Comparison of ENCODE assay signal across 14 cellular contexts in genomic region chr9:14238044-14238443, GRCh38.
DNase-seq lines count a peak whose midpoint lies in the region; ATAC-seq, FAIRE-seq and TF ChIP-seq lines count a peak whose summit lies in the region.
"Had no signal": no experiment of that assay in that cellular context is flagged by ENCODE, and none has a peak within 500 bp of the region (broad histone marks: within the 10 kb centered on the region; RNA-seq: fewer than 3 reads in every experiment).

No MANE protein-coding gene starts in this region.

- TF ChIP-seq POLR2A in GM18505 (IDR thresholded peaks at IDR 0.05; ENCODE audit: borderline replicate concordance, extremely low read depth, insufficient read depth, insufficient read length) = no peak

- peaks cover 0 to 4% of the 10 kb centered on the region in 2 donors for H3K4me1 ChIP-seq in small intestine (ENCODE audit: control insufficient read depth in 2 of 2, insufficient read depth in 1 of 2, low read depth in 1 of 2, low read length in 1 of 2)

- H3K36me3 ChIP-seq in small intestine (ENCODE audit: control insufficient read depth in 2 of 2, insufficient read depth in 2 of 2, low read length in 2 of 2) = no peaks in the 10 kb centered on the region

- 29 to 52% (median 35%) methylated on average over 3 of the region's 3 CpGs for WGBS in small intestine, 3 donors

- ATAC-seq in GM18505 (IDR thresholded peaks at IDR 0.05; ENCODE audit: unreplicated experiment) = no peak
- ATAC-seq: K562; stimulated activated naive B cell treated with anti-CD40 and anti-IgM and Interleukin-4, amounts not matched to agents 10 μg/mL and 1 μg/mL and 100 μg/mL, for 72 hours had no signal

- DNase-seq in HT1080 (ENCODE audit: low read depth) (peak; percentile 75), astrocyte of the hippocampus (ENCODE audit: low read depth, low spot score) (peak; percentile 44), islet precursor cell (peak; percentile 93), small intestine (peak; percentile 81), NCI-H2107 treated with DMSO at 0.1 percent for 48 hours (lab: John Stamatoyannopoulos, UW; ENCODE audit: unreplicated experiment) (no peak), Ammon's horn (ENCODE audit: low spot score) (no peak)
- no peak for DNase-seq in stimulated activated naive CD4-positive, alpha-beta T cell treated with Interleukin-2 at 50 U/mL for 16 hours (lab: John Stamatoyannopoulos, UW)
- DNase-seq: DMS 273 treated with DMSO at 0.1 percent for 48 hours; NCI-H446 treated with DMSO at 0.1 percent for 48 hours; stimulated activated naive B cell treated with anti-CD40 and anti-IgM and Interleukin-4, amounts not matched to agents 10 μg/mL and 1 μg/mL and 100 μg/mL, for 72 hours had no signal

- no peak overlapping the region for H3K4me3 ChIP-seq in small intestine (ENCODE audit: low read depth in 1 of 2, low read length in 2 of 2)
- H3K4me3 ChIP-seq: K562, skin epidermis had no signal

- H3K27ac ChIP-seq in small intestine (ENCODE audit: low read depth in 1 of 2, low read length in 1 of 2) = peak overlapping the region; percentile 57 to 68

- no peaks in the 10 kb centered on the region for H3K27me3 ChIP-seq in small intestine (ENCODE audit: control insufficient read depth in 2 of 2, insufficient read depth in 2 of 2, low read length in 2 of 2)

- FAIRE-seq in small intestine (lab: Jason Lieb, UNC) = no peak
- FAIRE-seq: islet of Langerhans had no signal

- H3K9me3 ChIP-seq in small intestine (ENCODE audit: control insufficient read depth, low read depth) = no peaks in the 10 kb centered on the region

Comparison
In these comparisons a context has a peak if more than half of its experiments do, and no peak if none do; other contexts are left out.
1. DNase-seq: peak in HT1080 (single experiment), astrocyte of the hippocampus (single experiment), islet precursor cell (single experiment) and small intestine (single experiment); none in stimulated activated naive CD4-positive, alpha-beta T cell treated with Interleukin-2 at 50 U/mL for 16 hours (single experiment), NCI-H2107 treated with DMSO at 0.1 percent for 48 hours (single experiment) and Ammon's horn (single experiment).